8 cellular contexts compared by ENCODE assay signal in the genomic region with DNA sequence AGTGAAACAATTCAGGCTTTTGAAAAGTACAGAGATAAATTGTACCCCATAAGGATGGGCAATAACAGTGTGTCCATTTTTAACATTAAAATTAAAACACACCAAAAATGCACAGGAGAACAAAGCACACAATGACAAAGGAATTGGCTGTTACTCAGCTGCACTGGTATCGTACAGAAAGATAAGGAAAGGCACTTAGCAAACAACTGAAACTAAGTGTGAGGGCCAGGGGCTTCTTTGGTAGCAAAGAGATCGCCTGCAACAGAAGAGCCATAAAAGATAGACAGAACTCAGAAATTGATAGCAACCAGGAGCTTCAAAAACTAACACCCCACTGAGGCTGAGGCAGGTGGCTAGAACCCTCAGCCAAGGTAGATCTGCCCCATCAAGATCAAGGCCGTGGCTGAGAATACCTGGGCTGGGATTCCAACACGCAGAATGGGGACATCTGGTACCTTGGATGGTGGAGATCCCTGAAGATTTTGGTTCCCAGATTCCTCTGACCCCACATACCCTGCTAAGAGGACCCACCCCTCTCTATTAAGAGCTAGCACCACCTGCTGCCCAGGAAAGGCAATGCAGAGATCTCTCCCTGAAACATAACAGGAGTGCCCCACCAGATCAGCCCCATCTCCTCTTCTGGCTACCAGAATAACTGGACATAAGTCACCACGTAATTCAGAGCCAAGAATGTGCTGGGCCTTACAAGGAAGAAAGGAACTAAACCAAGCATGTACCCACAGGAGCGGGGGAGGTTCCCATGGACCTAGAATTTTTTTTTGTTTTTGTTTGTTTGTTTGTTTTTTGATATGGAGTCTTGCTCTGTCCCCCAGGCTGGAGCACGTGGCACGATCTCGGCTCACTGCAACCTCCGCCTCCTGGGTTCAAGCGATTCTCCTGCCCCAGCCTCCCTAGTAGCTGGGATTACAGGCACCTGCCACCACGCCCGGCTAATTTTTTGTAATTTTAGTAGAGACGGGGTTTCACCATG. TPM values are rescaled to one million over a fixed set of nuclear protein-coding genes. Genes with fewer than 3 reads are reported as not detected.
A peak's percentile ranks its signal among the peaks of the same experiment; 100 is the strongest.
DNase-seq lines count a peak whose midpoint lies in the region; ATAC-seq and TF ChIP-seq lines count a peak whose summit lies in the region.

No MANE protein-coding gene starts in this region.

- CTCF ChIA-PET in A673 (lab: Charles Lee), result interaction anchor here (0.6 to 2.5 kb wide), 6 partner anchors 21 to 203 kb away, joined by 3 to 20 read pairs (median 4); no protein-coding TSS in a partner anchor
- CTCF ChIA-PET in activated CD8-positive, alpha-beta T cell treated with anti-CD3 and anti-CD28 coated beads for 36 hours (lab: Charles Lee), result interaction anchor here (0.8 to 9.2 kb wide), 40 partner anchors 8 to 222 kb away, joined by 3 to 118 read pairs (median 4); a partner anchor contains a TSS

- peak; percentile 43 for ATAC-seq in activated CD8-positive, alpha-beta T cell treated with anti-CD3 and anti-CD28 coated beads for 36 hours
- ATAC-seq in HG02884 (IDR thresholded peaks at IDR 0.05; ENCODE audit: unreplicated experiment), result no peak
- ATAC-seq in HG03520 (IDR thresholded peaks at IDR 0.05; ENCODE audit: unreplicated experiment), result no peak

- TF ChIP-seq EP300 in sigmoid colon (IDR thresholded peaks at IDR 0.05), result no peak

- no peaks in the 10 kb centered on the region for H3K27me3 Mint-ChIP-seq in activated CD8-positive, alpha-beta T cell treated with anti-CD3 and anti-CD28 coated beads for 36 hours

- H3K27ac ChIP-seq in A673 (ENCODE audit: low read depth, low read length, poor library complexity, severe bottlenecking), result no peak overlapping the region
- H3K27ac ChIP-seq in sigmoid colon, result peak overlapping the region; percentile 98 to 100 (median 99)

- H3K36me3 ChIP-seq in A673 (ENCODE audit: insufficient read depth, low read length, poor library complexity, severe bottlenecking) (no peaks in the 10 kb centered on the region), sigmoid colon (no peaks in the 10 kb centered on the region)

- no TSS peak for BruUV-seq in A673 (replicated peaks; lab: Mats Ljungman, UMichigan)

- H3K4me1 ChIP-seq in A673 (ENCODE audit: insufficient read depth, low read length, poor library complexity, severe bottlenecking), result peaks cover 22% of the 10 kb centered on the region
- peaks cover 0 to 56% (median 50%) of the 10 kb centered on the region in 4 donors for H3K4me1 ChIP-seq in sigmoid colon

- TF ChIP-seq CTCF in A673 (conservative IDR thresholded peaks at IDR 0.05; ENCODE audit: low read depth, low read length), result peak; percentile 89
- TF ChIP-seq CTCF in GM12801 (IDR thresholded peaks at IDR 0.05; ENCODE audit: extremely low read depth, insufficient read length), result peak; percentile 43
- TF ChIP-seq CTCF in activated CD8-positive, alpha-beta T cell treated with anti-CD3 and anti-CD28 coated beads for 36 hours (IDR thresholded peaks at IDR 0.05), result peak; percentile 69
- TF ChIP-seq CTCF in fibroblast of mammary gland (conservative IDR thresholded peaks at IDR 0.05; ENCODE audit: control insufficient read depth, insufficient read depth, low read depth, low read length), result peak; percentile 89
- TF ChIP-seq CTCF in sigmoid colon (IDR thresholded peaks at IDR 0.05), result peak in 3 of 4 experiments; percentile 60 to 67 (median 62)

- 55 to 74% methylated on average over 14 of the region's 14 CpGs for WGBS in sigmoid colon, 2 donors

- no peak overlapping the region for H3K4me3 Mint-ChIP-seq in activated CD8-positive, alpha-beta T cell treated with anti-CD3 and anti-CD28 coated beads for 36 hours

- POLR2A ChIA-PET in A673 (lab: Charles Lee; ENCODE audit: low non-redundant PET), result no interaction called here
- POLR2A ChIA-PET in activated CD8-positive, alpha-beta T cell treated with anti-CD3 and anti-CD28 coated beads for 36 hours (lab: Charles Lee), result interaction anchor here (1.0 kb wide), 2 partner anchors 92 to 98 kb away, joined by 3 read pairs; no protein-coding TSS in a partner anchor

- intact Hi-C loops in A673 (cut with micrococcal nuclease; ENCODE audit: unreplicated experiment) (loop anchor here (1.0 to 10.0 kb wide), 2 partner anchors 93 to 271 kb away; a partner anchor contains a TSS), sigmoid colon (cut with DNase I) (no loop called here)
- intact Hi-C loops in activated CD8-positive, alpha-beta T cell treated with anti-CD3 and anti-CD28 coated beads for 36 hours (cut with micrococcal nuclease), result loop anchor here (2.0 to 5.0 kb wide), 2 partner anchors 15 to 204 kb away; no protein-coding TSS in a partner anchor

- H3K9me3 ChIP-seq in A673 (ENCODE audit: low read depth, low read length, poor library complexity, severe bottlenecking) (no peaks in the 10 kb centered on the region), sigmoid colon (no peaks in the 10 kb centered on the region)

- peaks cover 25% of the 10 kb centered on the region for H3K4me1 Mint-ChIP-seq in activated CD8-positive, alpha-beta T cell treated with anti-CD3 and anti-CD28 coated beads for 36 hours (ENCODE audit: low read depth)

- no peak for TF ChIP-seq POLR2A in sigmoid colon (IDR thresholded peaks at IDR 0.05)

- H3K4me3 ChIP-seq in A673 (ENCODE audit: low read depth, low read length, poor library complexity, severe bottlenecking), result no peak overlapping the region
- no peak overlapping the region for H3K4me3 ChIP-seq in fibroblast of mammary gland (ENCODE audit: control insufficient read depth, low read depth, low read length)
- no peak overlapping the region for H3K4me3 ChIP-seq in sigmoid colon

- no peaks in the 10 kb centered on the region for H3K36me3 Mint-ChIP-seq in activated CD8-positive, alpha-beta T cell treated with anti-CD3 and anti-CD28 coated beads for 36 hours (ENCODE audit: low read depth)

- no peak overlapping the region for H3K27ac Mint-ChIP-seq in activated CD8-positive, alpha-beta T cell treated with anti-CD3 and anti-CD28 coated beads for 36 hours

- H3K27me3 ChIP-seq in A673 (replicated peaks; ENCODE audit: insufficient read depth, low read depth, low read length, poor library complexity), result no peaks in the 10 kb centered on the region
- H3K27me3 ChIP-seq in sigmoid colon, result no peaks in the 10 kb centered on the region

- H3K9me3 Mint-ChIP-seq in activated CD8-positive, alpha-beta T cell treated with anti-CD3 and anti-CD28 coated beads for 36 hours, result no peaks in the 10 kb centered on the region

- DNase-seq in A673 (ENCODE audit: low spot score), result peak; percentile 81
- peak; percentile 32 for DNase-seq in NCI-H446 treated with DMSO at 0.1 percent for 48 hours (lab: John Stamatoyannopoulos, UW)
- peak; percentile 70 for DNase-seq in activated CD8-positive, alpha-beta T cell treated with anti-CD3 and anti-CD28 coated beads for 36 hours
- peak; percentile 61 for DNase-seq in fibroblast of mammary gland (ENCODE audit: low read depth)
- DNase-seq in sigmoid colon, result no peak

RNA-seq across cellular contexts. Expression of a gene that starts 16.2 kb away (rescaled TPM):
- total RNA-seq in A673 (2021), result 67.2 and 73.1 TPM in 2 replicates
- 10 to 100 TPM; 18.2 to 19.0 TPM for total RNA-seq in activated CD8-positive, alpha-beta T cell treated with anti-CD3 and anti-CD28 coated beads for 36 hours
- 100 to 1,000 TPM; 251 to 402 (median 338) TPM for total RNA-seq in sigmoid colon
- 10 to 100 TPM; 14.1 to 65.0 (median 28.2) TPM for polyA plus RNA-seq in sigmoid colon
